23 cellular contexts compared by ENCODE assay signal in the genomic region with DNA sequence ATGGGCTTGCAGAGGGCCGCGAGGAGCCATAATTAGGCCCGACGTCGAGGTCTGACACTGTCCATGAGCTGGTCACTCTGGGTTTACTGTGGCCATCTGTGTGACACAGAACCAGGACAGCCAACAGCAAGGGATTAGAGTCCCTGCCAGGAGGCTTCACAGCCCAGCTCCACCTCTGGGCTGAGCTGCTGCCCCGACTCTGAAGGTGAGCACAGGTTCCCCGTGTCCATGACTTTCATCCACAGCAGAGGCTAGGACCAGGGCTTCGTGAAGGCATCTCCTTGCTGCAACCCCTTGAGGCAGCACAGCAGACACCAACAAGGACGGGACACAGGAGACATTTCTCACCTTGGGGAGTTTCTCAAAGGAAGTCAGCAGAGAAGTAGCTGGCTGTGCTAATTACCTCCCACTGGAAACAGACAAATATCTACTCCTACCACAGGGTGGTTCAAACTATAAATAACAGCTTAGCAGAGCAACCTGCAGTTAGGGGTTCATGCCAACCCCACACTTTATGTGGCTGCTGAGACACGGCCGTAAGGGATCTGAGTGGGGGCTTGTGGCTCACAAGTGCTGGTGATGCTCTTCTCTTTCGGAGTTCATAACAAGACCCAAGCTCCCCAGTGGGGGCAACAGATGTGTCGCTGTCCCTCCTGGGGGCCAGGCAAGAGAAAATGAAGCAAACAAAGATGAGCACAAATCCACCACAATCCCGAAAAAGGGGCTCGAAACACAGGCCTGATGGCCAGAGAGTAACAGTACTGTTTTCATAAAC. TPM values are rescaled to one million over a fixed set of nuclear protein-coding genes. Genes with fewer than 3 reads are reported as not detected.
DNase-seq lines count a peak whose midpoint lies in the region; ATAC-seq and TF ChIP-seq lines count a peak whose summit lies in the region.
"Had no signal": no experiment of that assay in that cellular context is flagged by ENCODE, and none has a peak within 500 bp of the region (broad histone marks: within the 10 kb centered on the region; RNA-seq: fewer than 3 reads in every experiment).

No MANE protein-coding gene starts in this region.

- no peak for ATAC-seq in heart right ventricle
- ATAC-seq: K562, Panc1 had no signal

- H3K27ac ChIP-seq in cardiac muscle cell (peak overlapping the region; percentile 45), heart right ventricle (no peak overlapping the region)
- H3K27ac ChIP-seq: C4-2B had no signal

- intact Hi-C loops in heart right ventricle (cut with DNase I), result no loop called here

- 72 to 74% methylated on average over 15 of the region's 15 CpGs for WGBS in heart right ventricle, 2 donors

- DNase-seq in cardiac muscle cell (ENCODE audit: low read depth in 1 of 2, low spot score in 1 of 2) (no peak), heart right ventricle (no peak), cerebellar cortex (ENCODE audit: low spot score) (peak; percentile 78), mesenteric fat pad (ENCODE audit: low spot score) (peak; percentile 75), NOMO-1 treated with dmso at 0.1 percent for 144 hours (lab: John Stamatoyannopoulos, UW; ENCODE audit: unreplicated experiment) (no peak), DMS79 treated with DMSO at 0.1 percent for 48 hours (lab: John Stamatoyannopoulos, UW) (no peak), NCI-H510A (lab: John Stamatoyannopoulos, UW) (no peak), occipital lobe (lab: John Stamatoyannopoulos, UW) (no peak)
- DNase-seq: 8988T, Calu3, DMS153, GF-D8, H9, HFFc6, MG63, NCI-H1048, NCI-H1417 treated with DMSO at 0.1 percent for 48 hours, NCI-H187, SIG-M5, SK-N-SH had no signal

- H3K4me1 ChIP-seq in cardiac muscle cell (ENCODE audit: low read depth) (no peaks in the 10 kb centered on the region), heart right ventricle (peaks cover 0 to 12% (median 0%) of the 10 kb centered on the region in 9 donors)

- H3K27me3 ChIP-seq in cardiac muscle cell (no peaks in the 10 kb centered on the region), heart right ventricle (no peaks in the 10 kb centered on the region)
- H3K27me3 ChIP-seq: MG63 had no signal

- H3K36me3 ChIP-seq in cardiac muscle cell (peaks cover 86% of the 10 kb centered on the region), heart right ventricle (peaks cover 0 to 100% (median 26%) of the 10 kb centered on the region in 9 donors)
- H3K36me3 ChIP-seq: MG63 had no signal

- H3K4me3 ChIP-seq in cardiac muscle cell (no peak overlapping the region), heart right ventricle (no peak overlapping the region)
- H3K4me3 ChIP-seq: K562, MG63 had no signal

- TF ChIP-seq CTCF in cardiac muscle cell (IDR thresholded peaks at IDR 0.05; ENCODE audit: low read depth, low read length) (no peak), heart right ventricle (IDR thresholded peaks at IDR 0.05) (no peak)

- H3K9me3 ChIP-seq in cardiac muscle cell (ENCODE audit: low read depth) (no peaks in the 10 kb centered on the region), heart right ventricle (no peaks in the 10 kb centered on the region)
- H3K9me3 ChIP-seq: MG63, SK-N-SH had no signal

RNA-seq across cellular contexts. Expression of gene ZFYVE21, which starts 29.2 kb away (rescaled TPM):
- total RNA-seq in cardiac muscle cell, result 118 and 135 TPM in 2 replicates
- 120 and 127 TPM in 2 replicates for polyA plus RNA-seq in cardiac muscle cell
- 10 to 100 TPM; 43.5 to 64.9 (median 54.5) TPM for total RNA-seq in heart right ventricle
- 10 to 100 TPM; 44.5 to 88.8 TPM for polyA plus RNA-seq in heart right ventricle
- total RNA-seq in mesenteric fat pad, result 57.4 TPM
- 37.7 TPM for total RNA-seq in occipital lobe

RNA-seq across cellular contexts. Expression of gene XRCC3, which starts 29.6 kb away (rescaled TPM):
- total RNA-seq in cardiac muscle cell, result 19.1 and 27.5 TPM in 2 replicates
- polyA plus RNA-seq in cardiac muscle cell, result 12.1 and 15.8 TPM in 2 replicates
- 1 to 10 TPM; 1.0 to 4.4 (median 3.0) TPM for total RNA-seq in heart right ventricle
- polyA plus RNA-seq in heart right ventricle, result 1 to 10 TPM; 2.0 to 4.2 TPM
- 6.3 TPM for total RNA-seq in mesenteric fat pad
- 7.0 TPM for total RNA-seq in occipital lobe

Comparison
In these comparisons a context has a peak if more than half of its experiments do, and no peak if none do; other contexts are left out.
1. DNase-seq: peak in cerebellar cortex (single experiment) and mesenteric fat pad (single experiment); none in cardiac muscle cell (0 of 2), heart right ventricle (0 of 2), NOMO-1 treated with dmso at 0.1 percent for 144 hours (single experiment), DMS79 treated with DMSO at 0.1 percent for 48 hours (single experiment), NCI-H510A (single experiment) and occipital lobe (single experiment).